In genomic region chr11:76656087-76656531, GRCh38 we compare ENCODE assay signal across 21 cellular contexts. TPM values are rescaled to one million over a fixed set of nuclear protein-coding genes. Genes with fewer than 3 reads are reported as not detected.
DNase-seq lines count a peak whose midpoint lies in the region; ATAC-seq, FAIRE-seq and TF ChIP-seq lines count a peak whose summit lies in the region.
"Had no signal": no experiment of that assay in that cellular context is flagged by ENCODE, and none has a peak within 500 bp of the region (broad histone marks: within the 10 kb centered on the region; RNA-seq: fewer than 3 reads in every experiment).

No MANE protein-coding gene starts in this region.

- no peak for FAIRE-seq in H54 (lab: Jason Lieb, UNC)
- FAIRE-seq: GM18507, HepG2 had no signal

- TF ChIP-seq POLR2A in H54 (IDR thresholded peaks at IDR 0.05; ENCODE audit: low read depth, low read length), result no peak

- peak; percentile 22 for DNase-seq in activated T-cell treated with anti-CD3 and anti-CD28 coated beads, Interleukin-2, amount 50 U/mL, for 24 hours
- no peak for DNase-seq in activated T-cell treated with anti-CD3 and anti-CD28 coated beads, Interleukin-2, amount 50 U/mL, for 4 hours
- DNase-seq in glutamatergic neuron, result peak; percentile 2
- peak; percentile 21 to 66 for DNase-seq in tibial artery
- no peak for DNase-seq in H54 (ENCODE audit: insufficient read length, low spot score)
- no peak for DNase-seq in NK-92 (lab: John Stamatoyannopoulos, UW; ENCODE audit: unreplicated experiment)
- DNase-seq: DMS53; erythroblast; immature natural killer cell; NCI-H1092; NCI-H2171; stimulated activated naive CD4-positive, alpha-beta T cell; T-helper 1 cell; WERI-Rb-1 had no signal

- peak overlapping the region; percentile 80 to 91 for H3K27ac ChIP-seq in tibial artery
- H3K27ac ChIP-seq: WERI-Rb-1 had no signal

- no peaks in the 10 kb centered on the region for H3K9me3 Mint-ChIP-seq in activated T-cell treated with anti-CD3 and anti-CD28 coated beads, Interleukin-2, amount 50 U/mL, for 24 hours
- H3K9me3 Mint-ChIP-seq in activated T-cell treated with anti-CD3 and anti-CD28 coated beads, Interleukin-2, amount 50 U/mL, for 4 hours, result no peaks in the 10 kb centered on the region
- H3K9me3 Mint-ChIP-seq in glutamatergic neuron (ENCODE audit: unreplicated experiment) (peaks cover 4% of the 10 kb centered on the region), nephron (no peaks in the 10 kb centered on the region)
- H3K9me3 Mint-ChIP-seq: dendritic cell treated with granulocyte-macrophage colony-stimulating factor and Interleukin-4, amounts not matched to agents 40 ng/mL and 50 ng/mL, for 4 days; immature natural killer cell had no signal

- intact Hi-C loops in tibial artery (cut with DNase I; ENCODE audit: low total_unique reads), result loop anchor here (5.0 kb wide), 1 partner anchor 34 kb away; no protein-coding TSS in a partner anchor

- H3K9me3 ChIP-seq in tibial artery, result no peaks in the 10 kb centered on the region

- H3K4me3 ChIP-seq in tibial artery, result no peak overlapping the region

- no peaks in the 10 kb centered on the region for H3K27me3 ChIP-seq in tibial artery

- no peak for ATAC-seq in activated T-cell treated with anti-CD3 and anti-CD28 coated beads, Interleukin-2, amount 50 U/mL, for 4 hours
- ATAC-seq in SK-N-SH treated with all-trans-retinoic acid at 6 μM for 48 hours, result no peak
- ATAC-seq: HepG2 had no signal

- TF ChIP-seq CTCF in glutamatergic neuron (IDR thresholded peaks at IDR 0.05; ENCODE audit: partially characterized antibody, unreplicated experiment) (no peak), nephron (IDR thresholded peaks at IDR 0.05; ENCODE audit: unreplicated experiment in 3 of 3) (no peak), tibial artery (IDR thresholded peaks at IDR 0.05) (no peak)

- no peaks in the 10 kb centered on the region for H3K36me3 Mint-ChIP-seq in activated T-cell treated with anti-CD3 and anti-CD28 coated beads, Interleukin-2, amount 50 U/mL, for 24 hours (ENCODE audit: low read depth)
- no peaks in the 10 kb centered on the region for H3K36me3 Mint-ChIP-seq in activated T-cell treated with anti-CD3 and anti-CD28 coated beads, Interleukin-2, amount 50 U/mL, for 4 hours (ENCODE audit: insufficient read depth)
- H3K36me3 Mint-ChIP-seq in glutamatergic neuron (ENCODE audit: unreplicated experiment) (no peaks in the 10 kb centered on the region), nephron (ENCODE audit: low read depth) (no peaks in the 10 kb centered on the region)
- H3K36me3 Mint-ChIP-seq: immature natural killer cell had no signal

- H3K27me3 Mint-ChIP-seq in activated T-cell treated with anti-CD3 and anti-CD28 coated beads, Interleukin-2, amount 50 U/mL, for 24 hours, result peaks cover 4% of the 10 kb centered on the region
- peaks cover 11% of the 10 kb centered on the region for H3K27me3 Mint-ChIP-seq in activated T-cell treated with anti-CD3 and anti-CD28 coated beads, Interleukin-2, amount 50 U/mL, for 4 hours (ENCODE audit: low read depth)
- H3K27me3 Mint-ChIP-seq in glutamatergic neuron (ENCODE audit: unreplicated experiment) (peaks cover 3% of the 10 kb centered on the region), nephron (ENCODE audit: low read depth) (peaks cover 4% of the 10 kb centered on the region)

- peaks cover 16 to 34% (median 24%) of the 10 kb centered on the region in 3 donors for H3K36me3 ChIP-seq in tibial artery
- H3K36me3 ChIP-seq: WERI-Rb-1 had no signal

- peaks cover 0 to 73% (median 63%) of the 10 kb centered on the region in 4 donors for H3K4me1 ChIP-seq in tibial artery

- no peaks in the 10 kb centered on the region for H3K4me1 Mint-ChIP-seq in activated T-cell treated with anti-CD3 and anti-CD28 coated beads, Interleukin-2, amount 50 U/mL, for 24 hours (ENCODE audit: low read depth)
- H3K4me1 Mint-ChIP-seq in activated T-cell treated with anti-CD3 and anti-CD28 coated beads, Interleukin-2, amount 50 U/mL, for 4 hours (ENCODE audit: low read depth), result peaks cover 2% of the 10 kb centered on the region
- H3K4me1 Mint-ChIP-seq in glutamatergic neuron (ENCODE audit: low read depth, unreplicated experiment), result no peaks in the 10 kb centered on the region
- H3K4me1 Mint-ChIP-seq in nephron, result peaks cover 55% of the 10 kb centered on the region
- H3K4me1 Mint-ChIP-seq: immature natural killer cell had no signal

- H3K4me3 Mint-ChIP-seq in activated T-cell treated with anti-CD3 and anti-CD28 coated beads, Interleukin-2, amount 50 U/mL, for 24 hours, result no peak overlapping the region
- no peak overlapping the region for H3K4me3 Mint-ChIP-seq in activated T-cell treated with anti-CD3 and anti-CD28 coated beads, Interleukin-2, amount 50 U/mL, for 4 hours
- H3K4me3 Mint-ChIP-seq in glutamatergic neuron (ENCODE audit: unreplicated experiment) (no peak overlapping the region), nephron (peak overlapping the region in 2 of 3 experiments; percentile 3 to 11)
- H3K4me3 Mint-ChIP-seq: dendritic cell treated with granulocyte-macrophage colony-stimulating factor and Interleukin-4, amounts not matched to agents 40 ng/mL and 50 ng/mL, for 4 days; immature natural killer cell had no signal

- H3K27ac Mint-ChIP-seq in activated T-cell treated with anti-CD3 and anti-CD28 coated beads, Interleukin-2, amount 50 U/mL, for 24 hours, result no peak overlapping the region
- H3K27ac Mint-ChIP-seq in glutamatergic neuron (ENCODE audit: unreplicated experiment) (no peak overlapping the region), nephron (peak overlapping the region; percentile 79 to 97 (median 94))
- H3K27ac Mint-ChIP-seq: dendritic cell treated with granulocyte-macrophage colony-stimulating factor and Interleukin-4, amounts not matched to agents 40 ng/mL and 50 ng/mL, for 4 days; immature natural killer cell; progenitor cell of endocrine pancreas had no signal

TF ChIP-seq in SK-N-SH treated with all-trans-retinoic acid at 6 μM for 48 hours, 23 proteins besides CTCF, POLR2A, EP300 and RAD21 (continues in another document):
- TF ChIP-seq SNAI2 (CRISPR knock-in tag; IDR thresholded peaks at IDR 0.05) (no peak), TOX (CRISPR knock-in tag; IDR thresholded peaks at IDR 0.05; ENCODE audit: borderline replicate concordance) (no peak), PPARA (CRISPR knock-in tag; IDR thresholded peaks at IDR 0.05; ENCODE audit: borderline replicate concordance) (no peak), POU6F1 (CRISPR knock-in tag; IDR thresholded peaks at IDR 0.05; ENCODE audit: borderline replicate concordance, low read depth) (no peak), ESRRG (CRISPR knock-in tag; IDR thresholded peaks at IDR 0.05) (no peak), ZNF8 (CRISPR knock-in tag; IDR thresholded peaks at IDR 0.05) (no peak), CSRNP3 (CRISPR knock-in tag; IDR thresholded peaks at IDR 0.05) (no peak), OSR1 (CRISPR knock-in tag; IDR thresholded peaks at IDR 0.05) (no peak), TCF4 (CRISPR knock-in tag; IDR thresholded peaks at IDR 0.05; ENCODE audit: borderline replicate concordance) (no peak), ZC3H10 (CRISPR knock-in tag; IDR thresholded peaks at IDR 0.05) (no peak), ARNTL (CRISPR knock-in tag; IDR thresholded peaks at IDR 0.05; ENCODE audit: borderline replicate concordance, low read depth) (no peak), ISL1 (CRISPR knock-in tag; IDR thresholded peaks at IDR 0.05) (no peak), PATZ1 (CRISPR knock-in tag; IDR thresholded peaks at IDR 0.05; ENCODE audit: borderline replicate concordance) (no peak), RARB (CRISPR knock-in tag; IDR thresholded peaks at IDR 0.05) (no peak), GLIS3 (CRISPR knock-in tag; IDR thresholded peaks at IDR 0.05) (no peak)

RNA-seq across cellular contexts. Expression of gene LRRC32, which starts 14.4 kb away (rescaled TPM):
- 1 to 10 TPM; 4.6 to 5.8 (median 4.6) TPM for total RNA-seq in activated T-cell treated with anti-CD3 and anti-CD28 coated beads, Interleukin-2, amount 50 U/mL, for 4 hours
- total RNA-seq in glutamatergic neuron (ENCODE audit: unreplicated experiment), result 0.39 TPM
- total RNA-seq: A673, HepG2 had no signal

Comparison
In these comparisons a context has a peak if more than half of its experiments do, and no peak if none do; other contexts are left out.
1. DNase-seq: peak in activated T-cell treated with anti-CD3 and anti-CD28 coated beads, Interleukin-2, amount 50 U/mL, for 24 hours (single experiment), glutamatergic neuron (single experiment) and tibial artery (2 of 2); none in activated T-cell treated with anti-CD3 and anti-CD28 coated beads, Interleukin-2, amount 50 U/mL, for 4 hours (single experiment), H54 (single experiment) and NK-92 (single experiment).
2. H3K27ac Mint-ChIP-seq: peak in nephron (3 of 3); none in activated T-cell treated with anti-CD3 and anti-CD28 coated beads, Interleukin-2, amount 50 U/mL, for 24 hours (single experiment) and glutamatergic neuron (single experiment).
3. H3K4me3 Mint-ChIP-seq: peak in nephron (2 of 3); none in activated T-cell treated with anti-CD3 and anti-CD28 coated beads, Interleukin-2, amount 50 U/mL, for 24 hours (single experiment), activated T-cell treated with anti-CD3 and anti-CD28 coated beads, Interleukin-2, amount 50 U/mL, for 4 hours (single experiment) and glutamatergic neuron (single experiment).